In the genomic region with DNA sequence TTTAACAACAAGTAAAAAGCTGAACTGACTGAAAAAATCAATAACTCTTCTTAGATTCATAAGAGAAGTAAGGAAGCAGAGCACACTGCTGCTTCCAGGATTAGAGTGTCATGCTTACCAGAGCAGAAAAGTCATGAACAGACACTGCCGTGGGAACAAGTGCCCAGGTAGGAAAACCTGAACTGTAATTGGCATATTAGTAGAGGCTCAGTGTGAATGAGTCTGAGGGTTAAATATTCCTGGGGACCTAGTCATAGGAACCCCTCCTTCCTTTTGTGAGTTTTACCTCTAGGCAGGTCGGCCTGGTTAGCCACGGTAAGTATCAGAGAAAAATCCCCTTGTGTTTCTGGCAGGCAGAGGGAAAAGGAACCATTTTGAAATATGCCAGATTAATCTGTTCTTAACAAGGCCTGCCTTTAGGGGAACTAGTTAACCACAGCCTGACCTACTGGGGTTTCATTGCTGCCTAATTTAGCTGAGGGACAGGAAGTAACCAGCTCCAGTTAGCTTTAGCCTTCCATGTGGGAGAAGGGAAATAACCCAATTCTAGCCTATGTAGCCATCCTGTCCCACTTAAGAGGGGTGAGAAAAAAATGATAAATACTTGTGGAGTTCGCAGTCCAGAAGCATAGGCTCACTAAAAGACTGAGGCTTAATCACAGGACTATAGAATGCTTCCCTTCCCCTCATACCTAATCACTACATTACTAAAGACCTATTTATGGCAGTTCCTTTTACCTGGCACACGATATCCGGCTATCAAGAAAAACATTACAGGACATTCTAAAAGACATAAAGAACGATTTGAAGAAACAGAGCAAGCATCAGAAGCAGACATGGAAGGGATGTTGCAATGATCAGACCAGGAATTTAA, we compare ENCODE assay signal across 11 cellular contexts. TPM values are rescaled to one million over a fixed set of nuclear protein-coding genes. Genes with fewer than 3 reads are reported as not detected.
DNase-seq lines count a peak whose midpoint lies in the region; ATAC-seq and TF ChIP-seq lines count a peak whose summit lies in the region.
"Had no signal": no experiment of that assay in that cellular context is flagged by ENCODE, and none has a peak within 500 bp of the region (broad histone marks: within the 10 kb centered on the region; RNA-seq: fewer than 3 reads in every experiment).

No MANE protein-coding gene starts in this region.

- CTCF ChIA-PET in WTC11 (lab: Charles Lee): interaction anchor here (0.5 kb wide), 1 partner anchor 243 kb away, joined by 4 read pairs; no protein-coding TSS in a partner anchor

- no peaks in the 10 kb centered on the region for H3K9me3 ChIP-seq in SK-N-MC (ENCODE audit: low read depth, low read length)
- H3K9me3 ChIP-seq in esophagus muscularis mucosa: peaks cover 0 to 13% (median 0%) of the 10 kb centered on the region in 4 donors
- H3K9me3 ChIP-seq: BE2C had no signal

- H3K4me3 ChIP-seq in SK-N-MC: no peak overlapping the region
- no peak overlapping the region for H3K4me3 ChIP-seq in esophagus muscularis mucosa

- H3K27ac Mint-ChIP-seq in WTC11: no peak overlapping the region

- peaks cover 11% of the 10 kb centered on the region; the same call in 1 of the 2 replicates for H3K9me3 Mint-ChIP-seq in WTC11
- H3K9me3 Mint-ChIP-seq: central memory CD8-positive, alpha-beta T cell had no signal

- H3K4me3 Mint-ChIP-seq in WTC11: no peak overlapping the region
- H3K4me3 Mint-ChIP-seq: central memory CD8-positive, alpha-beta T cell had no signal

- no peaks in the 10 kb centered on the region for H3K4me1 ChIP-seq in esophagus muscularis mucosa
- H3K4me1 ChIP-seq: BE2C had no signal

- no peaks in the 10 kb centered on the region for H3K27me3 Mint-ChIP-seq in WTC11 (ENCODE audit: low read depth)

- H3K27ac ChIP-seq in SK-N-MC (no peak overlapping the region), esophagus muscularis mucosa (replicated peaks in 1 of 4) (no peak overlapping the region)

- H3K9ac ChIP-seq in SK-N-MC (ENCODE audit: insufficient read length): no peak overlapping the region

- no peak for TF ChIP-seq POLR2A in esophagus muscularis mucosa (IDR thresholded peaks at IDR 0.05; ENCODE audit: low read depth)

- H3K27me3 ChIP-seq in esophagus muscularis mucosa: no peaks in the 10 kb centered on the region
- H3K27me3 ChIP-seq: BE2C had no signal

- TF ChIP-seq EP300 in esophagus muscularis mucosa (IDR thresholded peaks at IDR 0.05): no peak

- TF ChIP-seq CTCF in esophagus muscularis mucosa (IDR thresholded peaks at IDR 0.05): no peak
- TF ChIP-seq CTCF in WTC11 (IDR thresholded peaks at IDR 0.05): no peak

- no peaks in the 10 kb centered on the region for H3K36me3 Mint-ChIP-seq in WTC11

- POLR2A ChIA-PET in WTC11 (lab: Charles Lee): no interaction called here

- H3K4me1 Mint-ChIP-seq in WTC11: no peaks in the 10 kb centered on the region
- H3K4me1 Mint-ChIP-seq: central memory CD8-positive, alpha-beta T cell had no signal

- H3K36me3 ChIP-seq in SK-N-MC (ENCODE audit: insufficient read depth, low read length): no peaks in the 10 kb centered on the region
- H3K36me3 ChIP-seq in esophagus muscularis mucosa: no peaks in the 10 kb centered on the region
- H3K36me3 ChIP-seq: BE2C had no signal

- DNase-seq in CD1c-positive myeloid dendritic cell (ENCODE audit: extremely low spot score): peak; percentile 80
- DNase-seq in SK-N-MC (ENCODE audit: low read depth, low spot score): peak; percentile 5
- DNase-seq in esophagus muscularis mucosa (ENCODE audit: extremely low spot score): no peak
- no peak for DNase-seq in WTC11 (ENCODE audit: low spot score)
- DNase-seq in DMS53 treated with DMSO at 0.1 percent for 48 hours (lab: John Stamatoyannopoulos, UW; ENCODE audit: unreplicated experiment): no peak
- no peak for DNase-seq in NCI-H187 (lab: John Stamatoyannopoulos, UW)
- DNase-seq: BE2C had no signal

- ATAC-seq in GM19395 (IDR thresholded peaks at IDR 0.05; ENCODE audit: unreplicated experiment) (peak; percentile 94), HG03095 (IDR thresholded peaks at IDR 0.05; ENCODE audit: unreplicated experiment) (peak; percentile 89), WTC11 (no peak)

- intact Hi-C loops in esophagus muscularis mucosa (cut with DNase I): no loop called here

- WGBS in esophagus muscularis mucosa: 71% methylated on average over 7 of the region's 7 CpGs

TF ChIP-seq in WTC11, 78 proteins besides CTCF, POLR2A, EP300 and RAD21:
- TF ChIP-seq, protein P1, sequence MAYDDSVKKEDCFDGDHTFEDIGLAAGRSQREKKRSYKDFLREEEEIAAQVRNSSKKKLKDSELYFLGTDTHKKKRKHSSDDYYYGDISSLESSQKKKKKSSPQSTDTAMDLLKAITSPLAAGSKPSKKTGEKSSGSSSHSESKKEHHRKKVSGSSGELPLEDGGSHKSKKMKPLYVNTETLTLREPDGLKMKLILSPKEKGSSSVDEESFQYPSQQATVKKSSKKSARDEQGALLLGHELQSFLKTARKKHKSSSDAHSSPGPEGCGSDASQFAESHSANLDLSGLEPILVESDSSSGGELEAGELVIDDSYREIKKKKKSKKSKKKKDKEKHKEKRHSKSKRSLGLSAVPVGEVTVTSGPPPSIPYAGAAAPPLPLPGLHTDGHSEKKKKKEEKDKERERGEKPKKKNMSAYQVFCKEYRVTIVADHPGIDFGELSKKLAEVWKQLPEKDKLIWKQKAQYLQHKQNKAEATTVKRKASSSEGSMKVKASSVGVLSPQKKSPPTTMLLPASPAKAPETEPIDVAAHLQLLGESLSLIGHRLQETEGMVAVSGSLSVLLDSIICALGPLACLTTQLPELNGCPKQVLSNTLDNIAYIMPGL (CRISPR knock-in tag; IDR thresholded peaks at IDR 0.05): no peak
- TF ChIP-seq ZNF317 (CRISPR knock-in tag; IDR thresholded peaks at IDR 0.05; ENCODE audit: borderline replicate concordance, low read depth): no peak
- no peak for TF ChIP-seq PRRX2 (CRISPR knock-in tag; IDR thresholded peaks at IDR 0.05)
- TF ChIP-seq, protein P2, sequence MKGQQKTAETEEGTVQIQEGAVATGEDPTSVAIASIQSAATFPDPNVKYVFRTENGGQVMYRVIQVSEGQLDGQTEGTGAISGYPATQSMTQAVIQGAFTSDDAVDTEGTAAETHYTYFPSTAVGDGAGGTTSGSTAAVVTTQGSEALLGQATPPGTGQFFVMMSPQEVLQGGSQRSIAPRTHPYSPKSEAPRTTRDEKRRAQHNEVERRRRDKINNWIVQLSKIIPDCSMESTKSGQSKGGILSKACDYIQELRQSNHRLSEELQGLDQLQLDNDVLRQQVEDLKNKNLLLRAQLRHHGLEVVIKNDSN (CRISPR knock-in tag; IDR thresholded peaks at IDR 0.05): no peak
- TF ChIP-seq, protein P3, sequence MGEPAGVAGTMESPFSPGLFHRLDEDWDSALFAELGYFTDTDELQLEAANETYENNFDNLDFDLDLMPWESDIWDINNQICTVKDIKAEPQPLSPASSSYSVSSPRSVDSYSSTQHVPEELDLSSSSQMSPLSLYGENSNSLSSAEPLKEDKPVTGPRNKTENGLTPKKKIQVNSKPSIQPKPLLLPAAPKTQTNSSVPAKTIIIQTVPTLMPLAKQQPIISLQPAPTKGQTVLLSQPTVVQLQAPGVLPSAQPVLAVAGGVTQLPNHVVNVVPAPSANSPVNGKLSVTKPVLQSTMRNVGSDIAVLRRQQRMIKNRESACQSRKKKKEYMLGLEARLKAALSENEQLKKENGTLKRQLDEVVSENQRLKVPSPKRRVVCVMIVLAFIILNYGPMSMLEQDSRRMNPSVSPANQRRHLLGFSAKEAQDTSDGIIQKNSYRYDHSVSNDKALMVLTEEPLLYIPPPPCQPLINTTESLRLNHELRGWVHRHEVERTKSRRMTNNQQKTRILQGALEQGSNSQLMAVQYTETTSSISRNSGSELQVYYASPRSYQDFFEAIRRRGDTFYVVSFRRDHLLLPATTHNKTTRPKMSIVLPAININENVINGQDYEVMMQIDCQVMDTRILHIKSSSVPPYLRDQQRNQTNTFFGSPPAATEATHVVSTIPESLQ (CRISPR knock-in tag; IDR thresholded peaks at IDR 0.05): no peak
- TF ChIP-seq, protein P4, sequence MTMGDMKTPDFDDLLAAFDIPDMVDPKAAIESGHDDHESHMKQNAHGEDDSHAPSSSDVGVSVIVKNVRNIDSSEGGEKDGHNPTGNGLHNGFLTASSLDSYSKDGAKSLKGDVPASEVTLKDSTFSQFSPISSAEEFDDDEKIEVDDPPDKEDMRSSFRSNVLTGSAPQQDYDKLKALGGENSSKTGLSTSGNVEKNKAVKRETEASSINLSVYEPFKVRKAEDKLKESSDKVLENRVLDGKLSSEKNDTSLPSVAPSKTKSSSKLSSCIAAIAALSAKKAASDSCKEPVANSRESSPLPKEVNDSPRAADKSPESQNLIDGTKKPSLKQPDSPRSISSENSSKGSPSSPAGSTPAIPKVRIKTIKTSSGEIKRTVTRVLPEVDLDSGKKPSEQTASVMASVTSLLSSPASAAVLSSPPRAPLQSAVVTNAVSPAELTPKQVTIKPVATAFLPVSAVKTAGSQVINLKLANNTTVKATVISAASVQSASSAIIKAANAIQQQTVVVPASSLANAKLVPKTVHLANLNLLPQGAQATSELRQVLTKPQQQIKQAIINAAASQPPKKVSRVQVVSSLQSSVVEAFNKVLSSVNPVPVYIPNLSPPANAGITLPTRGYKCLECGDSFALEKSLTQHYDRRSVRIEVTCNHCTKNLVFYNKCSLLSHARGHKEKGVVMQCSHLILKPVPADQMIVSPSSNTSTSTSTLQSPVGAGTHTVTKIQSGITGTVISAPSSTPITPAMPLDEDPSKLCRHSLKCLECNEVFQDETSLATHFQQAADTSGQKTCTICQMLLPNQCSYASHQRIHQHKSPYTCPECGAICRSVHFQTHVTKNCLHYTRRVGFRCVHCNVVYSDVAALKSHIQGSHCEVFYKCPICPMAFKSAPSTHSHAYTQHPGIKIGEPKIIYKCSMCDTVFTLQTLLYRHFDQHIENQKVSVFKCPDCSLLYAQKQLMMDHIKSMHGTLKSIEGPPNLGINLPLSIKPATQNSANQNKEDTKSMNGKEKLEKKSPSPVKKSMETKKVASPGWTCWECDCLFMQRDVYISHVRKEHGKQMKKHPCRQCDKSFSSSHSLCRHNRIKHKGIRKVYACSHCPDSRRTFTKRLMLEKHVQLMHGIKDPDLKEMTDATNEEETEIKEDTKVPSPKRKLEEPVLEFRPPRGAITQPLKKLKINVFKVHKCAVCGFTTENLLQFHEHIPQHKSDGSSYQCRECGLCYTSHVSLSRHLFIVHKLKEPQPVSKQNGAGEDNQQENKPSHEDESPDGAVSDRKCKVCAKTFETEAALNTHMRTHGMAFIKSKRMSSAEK (CRISPR knock-in tag; IDR thresholded peaks at IDR 0.05; ENCODE audit: borderline replicate concordance): no peak
- no peak for TF ChIP-seq SMAD4 (CRISPR knock-in tag; IDR thresholded peaks at IDR 0.05)
- no peak for TF ChIP-seq NR3C1 (CRISPR knock-in tag; conservative IDR thresholded peaks at IDR 0.05; ENCODE audit: low read depth)

RNA-seq across cellular contexts. Expression of a gene that starts 22.6 kb away (rescaled TPM):
- total RNA-seq in esophagus muscularis mucosa (not detected), WTC11 (2021) (not detected in 3 replicates)
- total RNA-seq: lung microvascular endothelial cell had no signal

RNA-seq across cellular contexts. Expression of a gene that starts 36.8 kb away (rescaled TPM):
- total RNA-seq in esophagus muscularis mucosa: 10 to 100 TPM; 28.8 to 35.7 (median 30.1) TPM
- total RNA-seq in WTC11 (2021): 29.2 to 34.1 TPM (median 31.3 TPM) in 3 replicates

Comparison
In these comparisons a context has a peak if more than half of its experiments do, and no peak if none do; other contexts are left out.
1. DNase-seq: peak in CD1c-positive myeloid dendritic cell (single experiment) and SK-N-MC (single experiment); none in esophagus muscularis mucosa (single experiment), WTC11 (single experiment), DMS53 treated with DMSO at 0.1 percent for 48 hours (single experiment) and NCI-H187 (0 of 2).